8 cellular contexts compared by ENCODE assay signal in genomic region chrX:150362599-150363481, GRCh38. TPM values are rescaled to one million over a fixed set of nuclear protein-coding genes. Genes with fewer than 3 reads are reported as not detected.
A peak's percentile ranks its signal among the peaks of the same experiment; 100 is the strongest.
DNase-seq lines count a peak whose midpoint lies in the region; ATAC-seq lines count a peak whose summit lies in the region.

Gene MAMLD1, plus strand, starts transcription at chrX:150363317. Its CDS starts 82,200 bp downstream, at chrX:150445517.

- peaks cover 26% of the 10 kb centered on the region for H3K27me3 Mint-ChIP-seq in activated T-cell treated with anti-CD3 and anti-CD28 coated beads, Interleukin-2, amount 50 U/mL, for 4 hours (ENCODE audit: low read depth)

- DNase-seq in EL, result peak; percentile 83
- peak; percentile 48 for DNase-seq in NCI-H1694 treated with DMSO at 0.1 percent for 48 hours (lab: John Stamatoyannopoulos, UW)
- peak; percentile 59 for DNase-seq in activated T-cell treated with anti-CD3 and anti-CD28 coated beads, Interleukin-2, amount 50 U/mL, for 4 hours
- peak in 5 of 6 experiments; percentile 16 to 36 (median 27) for DNase-seq in stimulated activated naive CD4-positive, alpha-beta T cell (lab: John Stamatoyannopoulos, UW)
- DNase-seq in SHP77 treated with DMSO at 0.1 percent for 48 hours (lab: John Stamatoyannopoulos, UW), result no peak

- peaks cover 28% of the 10 kb centered on the region for H3K4me1 Mint-ChIP-seq in activated T-cell treated with anti-CD3 and anti-CD28 coated beads, Interleukin-2, amount 50 U/mL, for 4 hours (ENCODE audit: low read depth)

- peak within 1 kb of the TSS; percentile 50 to 55 for H3K27ac ChIP-seq in esophagus (ENCODE audit: low read depth in 2 of 2, low read length in 1 of 2)

- H3K9me3 ChIP-seq in esophagus (ENCODE audit: control insufficient read depth in 2 of 2, insufficient read depth in 1 of 2, low read depth in 1 of 2, low read length in 1 of 2), result peaks cover 0 to 8% of the 10 kb centered on the region in 2 donors
- no peaks in the 10 kb centered on the region for H3K9me3 ChIP-seq in mononuclear cell (ENCODE audit: low read depth, low read length)

- H3K4me1 ChIP-seq in esophagus (ENCODE audit: control insufficient read depth in 2 of 2, insufficient read depth in 2 of 2, low read length in 1 of 2) (peaks cover 0 to 3% of the 10 kb centered on the region in 2 donors), mononuclear cell (ENCODE audit: insufficient read depth, low read length) (peaks cover 35% of the 10 kb centered on the region)

- peak; percentile 69 to 81 for ATAC-seq in activated T-cell treated with anti-CD3 and anti-CD28 coated beads, Interleukin-2, amount 50 U/mL, for 4 hours
- no peak for ATAC-seq in HG03280 (IDR thresholded peaks at IDR 0.05; ENCODE audit: unreplicated experiment)

- H3K9me3 Mint-ChIP-seq in activated T-cell treated with anti-CD3 and anti-CD28 coated beads, Interleukin-2, amount 50 U/mL, for 4 hours, result no peaks in the 10 kb centered on the region

- H3K36me3 Mint-ChIP-seq in activated T-cell treated with anti-CD3 and anti-CD28 coated beads, Interleukin-2, amount 50 U/mL, for 4 hours (ENCODE audit: insufficient read depth), result no peaks in the 10 kb centered on the region

- H3K4me3 ChIP-seq in esophagus (ENCODE audit: low read depth in 1 of 2, low read length in 2 of 2) (peak within 1 kb of the TSS; percentile 51 to 53), mononuclear cell (ENCODE audit: low read length) (peak within 1 kb of the TSS; percentile 32)

- H3K4me3 Mint-ChIP-seq in activated T-cell treated with anti-CD3 and anti-CD28 coated beads, Interleukin-2, amount 50 U/mL, for 4 hours, result peak within 1 kb of the TSS; percentile 83

- no peaks in the 10 kb centered on the region for H3K36me3 ChIP-seq in esophagus (ENCODE audit: control insufficient read depth in 2 of 2, insufficient read depth in 2 of 2, low read length in 1 of 2)

- H3K27me3 ChIP-seq in esophagus (ENCODE audit: control insufficient read depth in 1 of 2, insufficient read depth in 2 of 2, low read length in 2 of 2), result peaks cover 0 to 3% of the 10 kb centered on the region in 2 donors
- H3K27me3 ChIP-seq in mononuclear cell (ENCODE audit: insufficient read depth, low read length), result peaks cover 8% of the 10 kb centered on the region

- WGBS in esophagus, 2 donors, result 0 to 29% methylated on average over 82 to 86 of the region's 88 CpGs

RNA-seq across cellular contexts. Expression of gene MAMLD1, which starts in this region (rescaled TPM):
- 1 to 10 TPM; 5.8 to 6.1 (median 6.1) TPM for total RNA-seq in activated T-cell treated with anti-CD3 and anti-CD28 coated beads, Interleukin-2, amount 50 U/mL, for 4 hours
- polyA plus RNA-seq in esophagus, result 1 to 10 TPM in 1 of 2 donors, under 1 TPM in 1; 0.59 to 1.1 TPM
- 0.10 TPM for total RNA-seq in mononuclear cell
